24 cellular contexts compared by ENCODE assay signal in genomic region chr4:177974461-177974860, GRCh38.
"Had no signal": no experiment of that assay in that cellular context is flagged by ENCODE, and none has a peak within 500 bp of the region (broad histone marks: within the 10 kb centered on the region; RNA-seq: fewer than 3 reads in every experiment).

No MANE protein-coding gene starts in this region.

- H3K4me1 ChIP-seq: Peyer's patch had no signal

- H3K4me2 ChIP-seq: KMS-11 had no signal

- H3K9ac ChIP-seq: KMS-11 had no signal

- H3K27ac ChIP-seq: KMS-11, Peyer's patch had no signal

- H3K9me3 ChIP-seq: MG63, Peyer's patch had no signal

- H3K27me3 ChIP-seq: MG63, Peyer's patch had no signal

- H3K4me3 ChIP-seq: MG63, Peyer's patch had no signal

- ATAC-seq: activated CD8-positive, alpha-beta T cell treated with anti-CD3 and anti-CD28 coated beads, Interleukin-2, amount 10 ng/mL, durations not matched to agents 7 days and 5 days; activated naive CD4-positive, alpha-beta T cell treated with anti-CD3 and anti-CD28 coated beads, Interleukin-2, amount 50 U/mL, for 72 hours; activated naive CD8-positive, alpha-beta T cell treated with anti-CD3 and anti-CD28 coated beads, Interleukin-2, amount 50 U/mL, for 24 hours; WTC11 had no signal

- DNase-seq: activated CD4-positive, alpha-beta T cell treated with anti-CD3 and anti-CD28 coated beads for 48 hours; activated CD4-positive, alpha-beta T cell treated with anti-CD3 and anti-CD28 coated beads, Interleukin-2, amount 50 U/mL, for 4 hours; activated CD4-positive, CD25-positive, alpha-beta regulatory T cell treated with anti-CD3 and anti-CD28 coated beads, Interleukin-2, amount 50 U/mL, for 72 hours; activated CD8-positive, alpha-beta memory T cell treated with anti-CD3 and anti-CD28 coated beads, Interleukin-2, amount 50 U/mL, for 48 hours; activated CD8-positive, alpha-beta T cell treated with anti-CD3 and anti-CD28 coated beads, Interleukin-2, amount 10 ng/mL, durations not matched to agents 7 days and 5 days; activated naive CD4-positive, alpha-beta T cell; activated naive CD8-positive, alpha-beta T cell treated with anti-CD3 and anti-CD28 coated beads, Interleukin-2, amount 50 U/mL, for 24 hours; activated T-cell treated with anti-CD3 and anti-CD28 coated beads, Interleukin-2, amount 50 U/mL, for 1 hour; amniotic stem cell; cerebellar nuclear complex; MG63; MV-4-11; NCI-H1105; NCI-H1436; NCI-H1694 treated with DMSO at 0.1 percent for 48 hours; NCI-H2081; NCI-H510A treated with DMSO at 0.1 percent for 48 hours; NCI-H69; NK-92 treated with Interleukin-12 subunit alpha and Interleukin-12 subunit beta, amount 100 ng/mL, for 24 hours; Peyer's patch; SHP77 had no signal

- H3K36me3 ChIP-seq: MG63, Peyer's patch had no signal
